ENCODE assay signal across 8 cellular contexts in the genomic region with DNA sequence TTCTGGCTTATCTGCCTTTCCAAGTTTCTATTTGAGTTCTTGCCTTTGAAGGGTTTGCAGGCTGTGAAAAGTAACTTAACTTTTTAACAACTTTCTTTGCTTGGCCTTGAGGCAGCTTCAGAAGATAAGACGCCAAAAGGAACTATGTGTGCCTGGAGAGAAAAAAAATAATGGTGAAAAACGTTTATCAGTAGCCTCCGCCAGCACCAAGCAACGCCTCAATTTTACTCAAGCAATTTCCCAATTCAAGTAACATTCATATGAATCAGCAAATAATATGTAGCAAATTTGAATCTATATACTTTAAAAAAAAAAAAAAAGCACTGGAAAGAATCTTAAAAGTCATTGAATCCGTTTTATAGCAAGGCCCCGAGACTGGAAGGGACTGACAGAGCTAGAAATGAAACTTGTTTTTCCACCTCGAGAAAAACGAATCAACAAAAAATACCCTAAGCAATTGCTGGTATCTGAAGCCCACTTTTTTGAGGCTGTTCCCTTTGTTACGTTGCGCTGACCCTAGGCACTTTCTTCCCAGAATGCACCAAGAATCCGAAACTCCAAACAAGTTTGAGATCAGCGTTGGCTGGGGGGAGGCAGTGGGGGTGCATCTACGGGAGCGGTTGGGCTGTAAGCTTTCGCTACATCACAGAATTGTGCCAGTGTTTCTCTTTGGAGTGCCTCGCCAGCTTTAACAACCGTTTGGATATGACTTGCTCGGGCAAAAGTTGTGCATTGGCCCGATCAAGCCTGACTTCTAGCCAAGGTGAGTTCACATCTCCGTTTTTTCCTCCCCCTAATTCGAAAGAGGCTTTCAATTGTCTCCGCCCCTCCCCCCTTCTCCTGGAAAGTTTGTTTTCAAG. TPM values are rescaled to one million over a fixed set of nuclear protein-coding genes. Genes with fewer than 3 reads are reported as not detected.
DNase-seq lines count a peak whose midpoint lies in the region; ATAC-seq, FAIRE-seq and TF ChIP-seq lines count a peak whose summit lies in the region.

No MANE protein-coding gene starts in this region.

- H3K79me2 ChIP-seq in K562 (ENCODE audit: control insufficient read depth, insufficient read depth, low read length): peaks cover 56% of the 10 kb centered on the region

- no peak for TF ChIP-seq POLR2A in K562 (conservative IDR thresholded peaks at IDR 0.05)

- no peaks in the 10 kb centered on the region for H3K27me3 Mint-ChIP-seq in stimulated activated memory B cell treated with anti-CD40 and anti-IgM and Interleukin-4, amounts not matched to agents 10 μg/mL and 1 μg/mL and 100 μg/mL, for 72 hours

- DNase-seq in ELF-1 (ENCODE audit: low read depth, low spot score): peak; percentile 86
- peak; percentile 56 for DNase-seq in NCI-H226
- peak; percentile 55 to 82 (median 66) for DNase-seq in K562 (ENCODE audit: extremely low read depth in 1 of 4, low spot score in 3 of 4)
- DNase-seq in amniotic stem cell (lab: John Stamatoyannopoulos, UW): no peak
- no peak for DNase-seq in NCI-H187 (lab: John Stamatoyannopoulos, UW)
- DNase-seq in RPMI8226: no peak

- peak overlapping the region; percentile 87 for H3K4me3 ChIP-seq in K562

- peaks cover 40 to 50% of the 10 kb centered on the region in 2 experiments for H3K4me1 ChIP-seq in K562 (replicated peaks in 1 of 2; ENCODE audit: control insufficient read depth in 2 of 2, insufficient read depth in 2 of 2, low read length in 2 of 2)

- BruUV-seq in K562 (replicated peaks; lab: Mats Ljungman, UMichigan): no TSS peak

- peak overlapping the region; percentile 92 for H3K4me3 Mint-ChIP-seq in stimulated activated memory B cell treated with anti-CD40 and anti-IgM and Interleukin-4, amounts not matched to agents 10 μg/mL and 1 μg/mL and 100 μg/mL, for 72 hours

- peak overlapping the region; percentile 67 for H2AFZ ChIP-seq in K562 (ENCODE audit: low read depth, low read length)

- WGBS in K562 (ENCODE audit: insufficient coverage, low coverage, missing lambda C conversion rate): under 1% methylated on average over 22 of the region's 22 CpGs

- 0 out of 3 replicates have a peak, but pooled peaks have one; percentile 2 for ATAC-seq in K562
- ATAC-seq in stimulated activated memory B cell treated with anti-CD40 and anti-IgM and Interleukin-4, amounts not matched to agents 10 μg/mL and 1 μg/mL and 100 μg/mL, for 72 hours: no peak

- H3K4me2 ChIP-seq in K562 (ENCODE audit: insufficient read depth, low read length): peak overlapping the region; percentile 99

- no peaks in the 10 kb centered on the region for H3K9me3 Mint-ChIP-seq in stimulated activated memory B cell treated with anti-CD40 and anti-IgM and Interleukin-4, amounts not matched to agents 10 μg/mL and 1 μg/mL and 100 μg/mL, for 72 hours

- TF ChIP-seq EP300 in K562 (IDR thresholded peaks at IDR 0.05; ENCODE audit: low read length): no peak; the same call in 1 of the 2 replicates

- peak overlapping the region; percentile 99 for H3K27ac Mint-ChIP-seq in stimulated activated memory B cell treated with anti-CD40 and anti-IgM and Interleukin-4, amounts not matched to agents 10 μg/mL and 1 μg/mL and 100 μg/mL, for 72 hours

- no peaks in the 10 kb centered on the region for H3K36me3 Mint-ChIP-seq in stimulated activated memory B cell treated with anti-CD40 and anti-IgM and Interleukin-4, amounts not matched to agents 10 μg/mL and 1 μg/mL and 100 μg/mL, for 72 hours

- no peaks in the 10 kb centered on the region for H3K36me3 ChIP-seq in K562 (ENCODE audit: control insufficient read depth, insufficient read depth, low read length)

- peak overlapping the region; percentile 92 to 99 for H3K9ac ChIP-seq in K562 (ENCODE audit: insufficient read depth in 1 of 2, low read depth in 2 of 2, low read length in 2 of 2)

- POLR2A ChIA-PET in K562 (lab: Yijun Ruan, JAX): interaction anchor here (0.7 to 4.1 kb wide), 21 partner anchors 8 to 441 kb away, joined by 3 to 35 read pairs (median 5); no protein-coding TSS in a partner anchor

- TF ChIP-seq CTCF in K562 (IDR thresholded peaks at IDR 0.05 in 2 of 3, conservative IDR thresholded peaks at IDR 0.05 in 1 of 3; ENCODE audit: insufficient read depth in 2 of 3, low read depth in 1 of 3, low read length in 3 of 3): no peak

- peaks cover 11% of the 10 kb centered on the region for H3K4me1 Mint-ChIP-seq in stimulated activated memory B cell treated with anti-CD40 and anti-IgM and Interleukin-4, amounts not matched to agents 10 μg/mL and 1 μg/mL and 100 μg/mL, for 72 hours

- H3K9me3 ChIP-seq in K562 (replicated peaks; ENCODE audit: control insufficient read depth, insufficient read depth, low read depth, low read length): no peaks in the 10 kb centered on the region

- H3K27ac ChIP-seq in K562 (ENCODE audit: extremely low read depth, low read depth, low read length) (peak overlapping the region; percentile 98), layer of hippocampus (ENCODE audit: low read depth, low read length) (peak overlapping the region; percentile 92)

- CTCF ChIA-PET in K562 (lab: Yijun Ruan, JAX; ENCODE audit: low intra/inter-chr PET ratio): interaction anchor here (1.2 kb wide), 1 partner anchor 166 kb away, joined by 7 read pairs; no protein-coding TSS in a partner anchor

- intact Hi-C loops in K562 (cut with micrococcal nuclease): no loop called here

- in situ Hi-C loops in K562 (cut with MboI): no loop called here

- peak; percentile 42 for FAIRE-seq in K562 (lab: Jason Lieb, UNC)

- H4K20me1 ChIP-seq in K562 (replicated peaks; ENCODE audit: control insufficient read depth, insufficient read depth, low read length): 0 out of 2 replicates have a peak, but pooled peaks cover 3% of the 10 kb centered on the region

- H3K9me1 ChIP-seq in K562 (ENCODE audit: control insufficient read depth, insufficient read depth, low read length): no peaks in the 10 kb centered on the region

- H3K27me3 ChIP-seq in K562 (ENCODE audit: control insufficient read depth in 2 of 2, insufficient read depth in 2 of 2, low read length in 2 of 2) (no peaks in the 10 kb centered on the region), layer of hippocampus (ENCODE audit: control insufficient read depth, insufficient read depth, low read length) (no peaks in the 10 kb centered on the region)

- no peak for TF ChIP-seq RAD21 in K562 (CRISPR knock-in tag; conservative IDR thresholded peaks at IDR 0.05 in 1 of 2, IDR thresholded peaks at IDR 0.05 in 1 of 2)

TF ChIP-seq in K562, 482 proteins besides CTCF, POLR2A, EP300 and RAD21 (continues in another document):
- TF ChIP-seq KAT7 (CRISPR knock-in tag; IDR thresholded peaks at IDR 0.05; ENCODE audit: borderline replicate concordance): peak; percentile 78; the same call in 1 of the 2 replicates
- no peak for TF ChIP-seq ZC3H11A (IDR thresholded peaks at IDR 0.05; ENCODE audit: low read depth, low read length)
- TF ChIP-seq, protein P1, sequence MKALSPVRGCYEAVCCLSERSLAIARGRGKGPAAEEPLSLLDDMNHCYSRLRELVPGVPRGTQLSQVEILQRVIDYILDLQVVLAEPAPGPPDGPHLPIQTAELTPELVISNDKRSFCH (CRISPR knock-in tag; IDR thresholded peaks at IDR 0.05): no peak
- TF ChIP-seq, protein P1 (tag; IDR thresholded peaks at IDR 0.05): 0 out of 2 replicates have a peak, but pooled peaks have one; percentile 64
- peak in 1 of 3 experiments; percentile 35 for TF ChIP-seq YY1 (IDR thresholded peaks at IDR 0.05; ENCODE audit: borderline replicate concordance in 1 of 3, control insufficient read depth in 1 of 3, extremely low read depth in 1 of 3, insufficient read depth in 3 of 3, insufficient read length in 1 of 3, insufficient replicate concordance in 2 of 3, low read depth in 1 of 3, low read length in 2 of 3)
- no peak for TF ChIP-seq PBX2 (CRISPR knock-in tag; IDR thresholded peaks at IDR 0.05; ENCODE audit: low read depth)
- no peak; the same call in 1 of the 2 replicates for TF ChIP-seq PBX2 (tag; conservative IDR thresholded peaks at IDR 0.05; ENCODE audit: low read depth)

RNA-seq across cellular contexts. Expression of gene TGIF1, which starts 2.7 kb away (rescaled TPM):
- 63.6 and 121 TPM in 2 replicates for total RNA-seq in K562 (2011; cell fraction: chromatin; rRNA removed; ENCODE audit: low replicate concordance)
- total RNA-seq in K562 (2011; cell fraction: nucleolus; rRNA removed): 64.2 and 69.3 TPM in 2 replicates
- total RNA-seq in K562 (2011; cell fraction: nucleoplasm; rRNA removed): 73.3 and 83.1 TPM in 2 replicates
- total RNA-seq in K562 (2014; rRNA removed): 40.1 and 65.8 TPM in 2 replicates
- 49.2 and 54.5 TPM in 2 replicates for total RNA-seq in K562 (2014; rRNA removed; fragmentation: Illumina TruSeq; extraction: Trizol)
- total RNA-seq in K562 (2015; rRNA removed; fragmentation: Illumina TruSeq; extraction: Trizol): 43.5 and 47.9 TPM in 2 replicates
- 44.6 and 49.3 TPM in 2 replicates for total RNA-seq in K562 (2021)
- polyA plus RNA-seq in K562 (2011; rRNA removed): 55.5 and 56.3 TPM in 2 replicates
- 68.0 and 84.8 TPM in 2 replicates for polyA plus RNA-seq in K562 (2011; cell fraction: cytosol; rRNA removed)
- 110 and 144 TPM in 2 replicates for polyA plus RNA-seq in K562 (2011; cell fraction: nucleus; rRNA removed)
- 43.2 and 67.0 TPM in 2 replicates for polyA plus RNA-seq in K562 (2012)
- 60.9 and 77.7 TPM in 2 replicates for polyA plus RNA-seq in K562 (2014; fragmentation: Illumina TruSeq; extraction: Trizol)
- polyA plus RNA-seq in K562 (2014; fragmentation: Nextera tagmentation; extraction: Ambion mirVana): 10 to 100 TPM; 16.1 to 18.0 TPM
- 40.6 and 43.7 TPM in 2 replicates for polyA plus RNA-seq in K562 (2014; rRNA removed)
- 62.8 and 65.0 TPM in 2 replicates for polyA minus RNA-seq in K562 (2011; rRNA and poly(A)+ RNA removed)
- polyA minus RNA-seq in K562 (2011; cell fraction: cytosol; rRNA and poly(A)+ RNA removed): 20.3 and 31.7 TPM in 2 replicates
- polyA minus RNA-seq in K562 (2011; cell fraction: nucleus; rRNA and poly(A)+ RNA removed): 54.0 and 105 TPM in 2 replicates

Comparison
In these comparisons a context has a peak if more than half of its experiments do, and no peak if none do; other contexts are left out.
1. DNase-seq: peak in ELF-1 (single experiment), NCI-H226 (single experiment) and K562 (4 of 4); none in amniotic stem cell (single experiment), NCI-H187 (0 of 2) and RPMI8226 (single experiment).